In the genomic region with DNA sequence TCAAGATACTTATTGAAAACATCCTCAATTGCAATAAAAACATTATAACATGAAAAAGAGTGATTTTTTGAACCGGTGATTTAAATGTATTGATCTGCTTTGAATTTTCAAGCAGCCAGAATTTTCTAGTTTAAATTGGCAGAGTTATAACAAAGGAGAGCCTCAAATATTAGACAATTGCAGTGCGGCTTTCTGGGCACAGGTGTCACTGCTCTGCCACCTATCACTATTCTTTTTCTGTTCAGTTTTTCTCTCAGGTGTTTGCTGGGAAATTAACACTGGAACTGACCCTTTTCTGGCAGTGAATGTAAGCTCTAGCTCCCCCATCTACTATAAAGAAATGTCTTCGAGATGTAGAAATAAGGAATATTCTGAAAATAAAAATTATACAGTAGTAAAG, we compare ENCODE assay signal across 1 cellular context.
TF ChIP-seq lines count a peak whose summit lies in the region.

No MANE protein-coding gene starts in this region.

TF ChIP-seq in HepG2, 621 proteins besides CTCF, POLR2A, EP300 and RAD21:
- TF ChIP-seq, protein P1, sequence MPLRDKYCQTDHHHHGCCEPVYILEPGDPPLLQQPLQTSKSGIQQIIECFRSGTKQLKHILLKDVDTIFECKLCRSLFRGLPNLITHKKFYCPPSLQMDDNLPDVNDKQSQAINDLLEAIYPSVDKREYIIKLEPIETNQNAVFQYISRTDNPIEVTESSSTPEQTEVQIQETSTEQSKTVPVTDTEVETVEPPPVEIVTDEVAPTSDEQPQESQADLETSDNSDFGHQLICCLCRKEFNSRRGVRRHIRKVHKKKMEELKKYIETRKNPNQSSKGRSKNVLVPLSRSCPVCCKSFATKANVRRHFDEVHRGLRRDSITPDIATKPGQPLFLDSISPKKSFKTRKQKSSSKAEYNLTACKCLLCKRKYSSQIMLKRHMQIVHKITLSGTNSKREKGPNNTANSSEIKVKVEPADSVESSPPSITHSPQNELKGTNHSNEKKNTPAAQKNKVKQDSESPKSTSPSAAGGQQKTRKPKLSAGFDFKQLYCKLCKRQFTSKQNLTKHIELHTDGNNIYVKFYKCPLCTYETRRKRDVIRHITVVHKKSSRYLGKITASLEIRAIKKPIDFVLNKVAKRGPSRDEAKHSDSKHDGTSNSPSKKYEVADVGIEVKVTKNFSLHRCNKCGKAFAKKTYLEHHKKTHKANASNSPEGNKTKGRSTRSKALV (CRISPR knock-in tag; IDR thresholded peaks at IDR 0.05) = no peak
